8 cellular contexts compared by ENCODE assay signal in the genomic region with DNA sequence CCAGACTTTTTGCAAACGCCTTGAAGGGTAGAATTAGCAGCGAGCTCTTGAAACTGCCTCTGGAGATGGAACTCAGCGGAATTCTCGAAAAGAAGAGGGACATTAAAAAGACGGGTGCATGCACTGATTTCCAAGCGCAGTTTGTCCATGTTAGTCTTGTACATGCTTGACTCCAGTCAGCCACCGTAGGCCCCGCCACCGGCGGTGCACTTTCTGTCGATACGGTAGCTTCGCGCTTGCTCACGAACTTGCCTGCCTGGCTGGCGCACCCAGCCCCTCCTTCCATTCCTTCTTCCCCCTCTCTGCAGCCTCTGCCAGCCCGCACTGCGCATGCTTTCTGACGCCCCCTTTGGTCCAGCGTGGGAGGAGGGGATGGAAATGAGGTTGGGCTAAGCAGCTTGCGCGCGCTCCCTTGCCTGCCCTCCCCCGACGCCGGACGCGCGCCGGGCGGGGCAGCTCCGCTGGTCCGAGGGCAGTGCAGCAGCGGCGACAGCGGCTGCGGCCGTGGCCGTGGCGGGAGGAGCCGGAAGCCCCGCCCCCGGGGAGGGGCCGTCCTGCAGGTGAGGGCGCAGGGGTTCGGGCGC. TPM values are rescaled to one million over a fixed set of nuclear protein-coding genes. Genes with fewer than 3 reads are reported as not detected.
DNase-seq lines count a peak whose midpoint lies in the region; ATAC-seq and TF ChIP-seq lines count a peak whose summit lies in the region.

A gene with protein sequence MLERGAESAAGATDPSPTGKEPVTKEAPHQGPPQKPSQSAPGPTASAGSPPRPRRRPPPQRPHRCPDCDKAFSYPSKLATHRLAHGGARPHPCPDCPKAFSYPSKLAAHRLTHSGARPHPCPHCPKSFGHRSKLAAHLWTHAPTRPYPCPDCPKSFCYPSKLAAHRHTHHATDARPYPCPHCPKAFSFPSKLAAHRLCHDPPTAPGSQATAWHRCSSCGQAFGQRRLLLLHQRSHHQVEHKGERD (plus strand): TSS at position 227 of the 584 bp plus-strand sequence. CDS start 1,235 bp downstream, outside the sequence.

- H3K4me1 Mint-ChIP-seq in CD14-positive monocyte, result peaks cover 25% of the 10 kb centered on the region
- H3K4me1 Mint-ChIP-seq in activated CD8-positive, alpha-beta T cell treated with anti-CD3 and anti-CD28 coated beads for 36 hours (ENCODE audit: low read depth), result peaks cover 16% of the 10 kb centered on the region

- peaks cover 11 to 20% of the 10 kb centered on the region in 2 donors for H3K36me3 Mint-ChIP-seq in CD14-positive monocyte
- H3K36me3 Mint-ChIP-seq in activated CD8-positive, alpha-beta T cell treated with anti-CD3 and anti-CD28 coated beads for 36 hours (ENCODE audit: low read depth), result peaks cover 8% of the 10 kb centered on the region

- H3K4me3 Mint-ChIP-seq in CD14-positive monocyte, result peak within 1 kb of the TSS; percentile 97
- H3K4me3 Mint-ChIP-seq in activated CD8-positive, alpha-beta T cell treated with anti-CD3 and anti-CD28 coated beads for 36 hours, result peak within 1 kb of the TSS; percentile 82

- H3K9me3 Mint-ChIP-seq in CD14-positive monocyte, result no peaks in the 10 kb centered on the region
- no peaks in the 10 kb centered on the region for H3K9me3 Mint-ChIP-seq in activated CD8-positive, alpha-beta T cell treated with anti-CD3 and anti-CD28 coated beads for 36 hours

- TF ChIP-seq CTCF in CD14-positive monocyte (IDR thresholded peaks at IDR 0.05), result no peak
- no peak for TF ChIP-seq CTCF in activated CD8-positive, alpha-beta T cell treated with anti-CD3 and anti-CD28 coated beads for 36 hours (IDR thresholded peaks at IDR 0.05)

- POLR2A ChIA-PET in activated CD8-positive, alpha-beta T cell treated with anti-CD3 and anti-CD28 coated beads for 36 hours (lab: Charles Lee), result interaction anchor here (0.7 to 1.2 kb wide), 12 partner anchors 22 to 247 kb away, joined by 3 to 6 read pairs (median 3); partner anchors contain the start of genes IRGQ, XRCC1 and ZNF576

- H3K27ac Mint-ChIP-seq in CD14-positive monocyte, result peak within 1 kb of the TSS; percentile 93 to 98 (median 97)
- peak within 1 kb of the TSS; percentile 94 for H3K27ac Mint-ChIP-seq in activated CD8-positive, alpha-beta T cell treated with anti-CD3 and anti-CD28 coated beads for 36 hours

- intact Hi-C loops in CD14-positive monocyte (cut with micrococcal nuclease), result loop anchor here (1.0 to 10.0 kb wide), 3 partner anchors 49 to 63 kb away; partner anchors contain the start of genes IRGQ (in 2 of the 2) and ZNF576 (in 2 of the 2)
- intact Hi-C loops in activated CD8-positive, alpha-beta T cell treated with anti-CD3 and anti-CD28 coated beads for 36 hours (cut with micrococcal nuclease), result loop anchor here (10.0 kb wide), 1 partner anchor 62 kb away; the partner anchor contains the start of genes IRGQ and ZNF576

- ATAC-seq in GM19372 (IDR thresholded peaks at IDR 0.05; ENCODE audit: low read depth, unreplicated experiment) (peak; percentile 65), HG03558 (IDR thresholded peaks at IDR 0.05; ENCODE audit: extremely low read depth, unreplicated experiment) (peak; percentile 41)
- ATAC-seq in activated CD8-positive, alpha-beta T cell treated with anti-CD3 and anti-CD28 coated beads for 36 hours, result peak; percentile 56

- peaks cover 0 to 5% (median 0%) of the 10 kb centered on the region in 3 donors for H3K27me3 Mint-ChIP-seq in CD14-positive monocyte (ENCODE audit: low read depth in 3 of 3)
- no peaks in the 10 kb centered on the region for H3K27me3 Mint-ChIP-seq in activated CD8-positive, alpha-beta T cell treated with anti-CD3 and anti-CD28 coated beads for 36 hours

- CTCF ChIA-PET in activated CD8-positive, alpha-beta T cell treated with anti-CD3 and anti-CD28 coated beads for 36 hours (lab: Charles Lee), result interaction anchor here (1.0 to 8.1 kb wide), 7 partner anchors 13 to 101 kb away, joined by 3 to 75 read pairs (median 9); partner anchors contain the start of genes IRGQ and ZNF576

- DNase-seq in CD14-positive monocyte (ENCODE audit: low spot score), result peak; percentile 74
- peak; percentile 98 for DNase-seq in NCI-H82 (lab: John Stamatoyannopoulos, UW)
- peak; percentile 95 for DNase-seq in activated CD8-positive, alpha-beta T cell treated with anti-CD3 and anti-CD28 coated beads for 36 hours
- DNase-seq in effector CD4-positive, alpha-beta T cell, result peak; percentile 67
- peak; percentile 95 for DNase-seq in medulla oblongata (ENCODE audit: extremely low spot score)
- DNase-seq in stimulated activated CD4-positive, alpha-beta T cell treated with anti-CD3 and anti-CD28 coated beads, TNF-alpha, amount 100 ng/mL, for 48 hours (ENCODE audit: low read depth in 3 of 3), result peak; percentile 68 to 87 (median 82)

RNA-seq across cellular contexts. Expression of the gene that starts here (rescaled TPM):
- polyA plus RNA-seq in CD14-positive monocyte, result under 1 TPM; 0.25 to 0.79 TPM
- total RNA-seq in activated CD8-positive, alpha-beta T cell treated with anti-CD3 and anti-CD28 coated beads for 36 hours, result 1 to 10 TPM; 1.2 to 2.0 TPM

Comparison
In these comparisons a context has a peak if more than half of its experiments do, and no peak if none do; other contexts are left out.
1. Peak in every context shown above with its lines: DNase-seq and ATAC-seq.
2. Peak in DNase-seq in CD14-positive monocyte; RNA of the gene not detected or under 1 TPM.